In genomic region chr19:36687214-36688056, GRCh38 we compare ENCODE assay signal across 8 cellular contexts. TPM values are rescaled to one million over a fixed set of nuclear protein-coding genes. Genes with fewer than 3 reads are reported as not detected.
DNase-seq lines count a peak whose midpoint lies in the region; ATAC-seq and TF ChIP-seq lines count a peak whose summit lies in the region.

TSS of gene ZNF567 (plus strand) at chr19:36687612. CDS start at chr19:36694868, 7,256 bp downstream.

- H3K4me1 ChIP-seq in ACC112 (ENCODE audit: control insufficient read depth, insufficient read depth, low read length, unreplicated experiment) (peaks cover 3% of the 10 kb centered on the region), smooth muscle cell (ENCODE audit: low read depth) (peaks cover 7% of the 10 kb centered on the region)

- DNase-seq in NCI-H2227 (lab: John Stamatoyannopoulos, UW; ENCODE audit: unreplicated experiment) (peak; percentile 95), WTC11 (ENCODE audit: low spot score) (peak; percentile 99), caudate nucleus (lab: John Stamatoyannopoulos, UW) (peak in 60 of 61 donors; percentile 65 to 98 (median 93)), immature natural killer cell (peak; percentile 95), smooth muscle cell (lab: John Stamatoyannopoulos, UW; ENCODE audit: unreplicated experiment) (peak; percentile 69)

- no peaks in the 10 kb centered on the region for H3K27me3 ChIP-seq in ACC112 (ENCODE audit: insufficient read depth, low read length)
- H3K27me3 ChIP-seq in smooth muscle cell (ENCODE audit: low read depth): no peaks in the 10 kb centered on the region

- under 1% methylated on average over 66 of the region's 69 CpGs for WGBS in smooth muscle cell (ENCODE audit: low lambda C conversion rate)

- H3K4me2 ChIP-seq in smooth muscle cell: peak within 1 kb of the TSS; percentile 87

- H3F3A ChIP-seq in smooth muscle cell (ENCODE audit: low read depth): peaks cover 7% of the 10 kb centered on the region

- no peaks in the 10 kb centered on the region for H3K9me3 ChIP-seq in smooth muscle cell (replicated peaks; ENCODE audit: low read depth)

- H2AFZ ChIP-seq in ACC112 (ENCODE audit: low read length, unreplicated experiment): peak within 1 kb of the TSS; percentile 87
- peak within 1 kb of the TSS; percentile 94 for H2AFZ ChIP-seq in smooth muscle cell (ENCODE audit: low read depth)

- H3K4me3 Mint-ChIP-seq in WTC11 (peak within 1 kb of the TSS; percentile 99), immature natural killer cell (peak within 1 kb of the TSS; percentile 98 to 99 (median 99))

- peaks cover 15% of the 10 kb centered on the region for H3K4me1 Mint-ChIP-seq in WTC11
- H3K4me1 Mint-ChIP-seq in immature natural killer cell: peaks cover 39 to 40% of the 10 kb centered on the region in 2 donors

- CTCF ChIA-PET in WTC11 (lab: Charles Lee): interaction anchor here (0.6 to 1.0 kb wide), 3 partner anchors 20 to 105 kb away, joined by 3 read pairs; partner anchors contain the start of gene ZNF461

- H4K20me1 ChIP-seq in smooth muscle cell (ENCODE audit: low read depth): no peaks in the 10 kb centered on the region

- no peak for TF ChIP-seq CTCF in WTC11 (IDR thresholded peaks at IDR 0.05)
- no peak for TF ChIP-seq CTCF in smooth muscle cell (IDR thresholded peaks at IDR 0.05; ENCODE audit: borderline replicate concordance, insufficient read depth, poor library complexity, severe bottlenecking)

- no peak within 1 kb of the TSS for H3K27ac ChIP-seq in ACC112 (ENCODE audit: low read depth, low read length)
- peak within 1 kb of the TSS; percentile 31 for H3K27ac ChIP-seq in caudate nucleus (ENCODE audit: low read depth, low read length)
- H3K27ac ChIP-seq in smooth muscle cell (ENCODE audit: low read depth): peak within 1 kb of the TSS; percentile 47

- POLR2A ChIA-PET in WTC11 (lab: Charles Lee): interaction anchor here (0.6 to 1.1 kb wide), 2 partner anchors 21 to 22 kb away, joined by 3 to 5 read pairs; partner anchors contain the start of gene ZNF461

- H3K79me2 ChIP-seq in ACC112 (ENCODE audit: control insufficient read depth, insufficient read depth, low read length, unreplicated experiment): peaks cover 19% of the 10 kb centered on the region
- peaks cover 37% of the 10 kb centered on the region for H3K79me2 ChIP-seq in smooth muscle cell (ENCODE audit: low read depth)

- peaks cover 4% of the 10 kb centered on the region for H3K27me3 Mint-ChIP-seq in WTC11 (ENCODE audit: low read depth)
- peaks cover 6 to 12% (median 11%) of the 10 kb centered on the region in 3 donors for H3K27me3 Mint-ChIP-seq in immature natural killer cell (ENCODE audit: low read depth in 3 of 3)

- peaks cover 27% of the 10 kb centered on the region for H3K36me3 ChIP-seq in ACC112 (ENCODE audit: insufficient read depth, low read length)
- peaks cover 34% of the 10 kb centered on the region for H3K36me3 ChIP-seq in smooth muscle cell (ENCODE audit: low read depth)

- peak within 1 kb of the TSS; percentile 98 for H3K4me3 ChIP-seq in ACC112 (ENCODE audit: low read depth, low read length)
- peak within 1 kb of the TSS; percentile 86 for H3K4me3 ChIP-seq in smooth muscle cell

- H3K36me3 Mint-ChIP-seq in WTC11 (peaks cover 43% of the 10 kb centered on the region), immature natural killer cell (peaks cover 22 to 31% (median 28%) of the 10 kb centered on the region in 3 donors)

- H3K9me3 Mint-ChIP-seq in WTC11 (peaks cover 11% of the 10 kb centered on the region), immature natural killer cell (peaks cover 0 to 3% (median 0%) of the 10 kb centered on the region in 6 donors)

- H3K27ac Mint-ChIP-seq in WTC11 (peak within 1 kb of the TSS; percentile 96), immature natural killer cell (peak within 1 kb of the TSS; percentile 93 to 98 (median 94))

- H3K9ac ChIP-seq in smooth muscle cell (ENCODE audit: low read depth): peak within 1 kb of the TSS; percentile 80

- peak; percentile 88 for ATAC-seq in GM18868 (IDR thresholded peaks at IDR 0.05; ENCODE audit: unreplicated experiment)
- peak; percentile 88 for ATAC-seq in HG03103 (IDR thresholded peaks at IDR 0.05; ENCODE audit: low read depth, unreplicated experiment)
- ATAC-seq in WTC11: peak; percentile 89

TF ChIP-seq in WTC11, 78 proteins besides CTCF, POLR2A, EP300 and RAD21 (continues in another document):
- TF ChIP-seq NFYB (CRISPR knock-in tag; conservative IDR thresholded peaks at IDR 0.05; ENCODE audit: low read depth) (no peak), NR2C2 (CRISPR knock-in tag; IDR thresholded peaks at IDR 0.05) (peak; percentile 92), FOXK1 (CRISPR knock-in tag; IDR thresholded peaks at IDR 0.05) (peak; percentile 48; the same call in 1 of the 2 replicates), ATF1 (CRISPR knock-in tag; IDR thresholded peaks at IDR 0.05) (no peak), CREM (CRISPR knock-in tag; IDR thresholded peaks at IDR 0.05) (peak; percentile 61; the same call in 1 of the 2 replicates), CBFB (CRISPR knock-in tag; IDR thresholded peaks at IDR 0.05; ENCODE audit: low read depth) (0 out of 2 replicates have a peak, but pooled peaks have one; percentile 21), FOXP1 (CRISPR knock-in tag; IDR thresholded peaks at IDR 0.05; ENCODE audit: borderline replicate concordance) (peak; percentile 78), GABPB1 (CRISPR knock-in tag; IDR thresholded peaks at IDR 0.05) (peak; percentile 63), ZNF423 (CRISPR knock-in tag; IDR thresholded peaks at IDR 0.05) (no peak), E2F1 (CRISPR knock-in tag; IDR thresholded peaks at IDR 0.05) (peak; percentile 42; the same call in 1 of the 2 replicates), NFE2L1 (CRISPR knock-in tag; IDR thresholded peaks at IDR 0.05) (peak; percentile 70; the same call in 1 of the 2 replicates), E2F5 (CRISPR knock-in tag; IDR thresholded peaks at IDR 0.05) (peak; percentile 68), ZMAT4 (CRISPR knock-in tag; IDR thresholded peaks at IDR 0.05) (0 out of 2 replicates have a peak, but pooled peaks have one; percentile 36)
- TF ChIP-seq, protein P1, sequence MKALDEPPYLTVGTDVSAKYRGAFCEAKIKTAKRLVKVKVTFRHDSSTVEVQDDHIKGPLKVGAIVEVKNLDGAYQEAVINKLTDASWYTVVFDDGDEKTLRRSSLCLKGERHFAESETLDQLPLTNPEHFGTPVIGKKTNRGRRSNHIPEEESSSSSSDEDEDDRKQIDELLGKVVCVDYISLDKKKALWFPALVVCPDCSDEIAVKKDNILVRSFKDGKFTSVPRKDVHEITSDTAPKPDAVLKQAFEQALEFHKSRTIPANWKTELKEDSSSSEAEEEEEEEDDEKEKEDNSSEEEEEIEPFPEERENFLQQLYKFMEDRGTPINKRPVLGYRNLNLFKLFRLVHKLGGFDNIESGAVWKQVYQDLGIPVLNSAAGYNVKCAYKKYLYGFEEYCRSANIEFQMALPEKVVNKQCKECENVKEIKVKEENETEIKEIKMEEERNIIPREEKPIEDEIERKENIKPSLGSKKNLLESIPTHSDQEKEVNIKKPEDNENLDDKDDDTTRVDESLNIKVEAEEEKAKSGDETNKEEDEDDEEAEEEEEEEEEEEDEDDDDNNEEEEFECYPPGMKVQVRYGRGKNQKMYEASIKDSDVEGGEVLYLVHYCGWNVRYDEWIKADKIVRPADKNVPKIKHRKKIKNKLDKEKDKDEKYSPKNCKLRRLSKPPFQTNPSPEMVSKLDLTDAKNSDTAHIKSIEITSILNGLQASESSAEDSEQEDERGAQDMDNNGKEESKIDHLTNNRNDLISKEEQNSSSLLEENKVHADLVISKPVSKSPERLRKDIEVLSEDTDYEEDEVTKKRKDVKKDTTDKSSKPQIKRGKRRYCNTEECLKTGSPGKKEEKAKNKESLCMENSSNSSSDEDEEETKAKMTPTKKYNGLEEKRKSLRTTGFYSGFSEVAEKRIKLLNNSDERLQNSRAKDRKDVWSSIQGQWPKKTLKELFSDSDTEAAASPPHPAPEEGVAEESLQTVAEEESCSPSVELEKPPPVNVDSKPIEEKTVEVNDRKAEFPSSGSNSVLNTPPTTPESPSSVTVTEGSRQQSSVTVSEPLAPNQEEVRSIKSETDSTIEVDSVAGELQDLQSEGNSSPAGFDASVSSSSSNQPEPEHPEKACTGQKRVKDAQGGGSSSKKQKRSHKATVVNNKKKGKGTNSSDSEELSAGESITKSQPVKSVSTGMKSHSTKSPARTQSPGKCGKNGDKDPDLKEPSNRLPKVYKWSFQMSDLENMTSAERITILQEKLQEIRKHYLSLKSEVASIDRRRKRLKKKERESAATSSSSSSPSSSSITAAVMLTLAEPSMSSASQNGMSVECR (CRISPR knock-in tag; IDR thresholded peaks at IDR 0.05; ENCODE audit: borderline replicate concordance): no peak; the same call in 1 of the 2 replicates
- TF ChIP-seq, protein P2, sequence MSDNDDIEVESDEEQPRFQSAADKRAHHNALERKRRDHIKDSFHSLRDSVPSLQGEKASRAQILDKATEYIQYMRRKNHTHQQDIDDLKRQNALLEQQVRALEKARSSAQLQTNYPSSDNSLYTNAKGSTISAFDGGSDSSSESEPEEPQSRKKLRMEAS (CRISPR knock-in tag; IDR thresholded peaks at IDR 0.05): peak; percentile 84; the same call in 1 of the 2 replicates

RNA-seq across cellular contexts. Expression of gene ZNF567, which starts in this region (rescaled TPM):
- total RNA-seq in WTC11 (2021) (9.7 to 10.9 TPM (median 10.2 TPM) in 3 replicates), smooth muscle cell (8.0 and 11.3 TPM in 2 replicates)
- polyA plus RNA-seq in immature natural killer cell (1 to 10 TPM; 4.6 to 7.9 (median 4.8) TPM), smooth muscle cell (5.3 and 10.1 TPM in 2 replicates)
